ENCODE assay signal across 5 cellular contexts in genomic region chr10:44866367-44866766, GRCh38. TPM values are rescaled to one million over a fixed set of nuclear protein-coding genes. Genes with fewer than 3 reads are reported as not detected.
"Had no signal": no experiment of that assay in that cellular context is flagged by ENCODE, and none has a peak within 500 bp of the region (broad histone marks: within the 10 kb centered on the region; RNA-seq: fewer than 3 reads in every experiment).

No MANE protein-coding gene starts in this region.

RNA-seq across cellular contexts. Expression of gene TMEM72, which starts 44.8 kb away (rescaled TPM):
- total RNA-seq: M059J, PC-3, Right ventricle myocardium superior, SJSA1 had no signal
- polyA plus RNA-seq: SK-N-SH had no signal
